Comparison of ENCODE assay signal across 11 cellular contexts in the genomic region with DNA sequence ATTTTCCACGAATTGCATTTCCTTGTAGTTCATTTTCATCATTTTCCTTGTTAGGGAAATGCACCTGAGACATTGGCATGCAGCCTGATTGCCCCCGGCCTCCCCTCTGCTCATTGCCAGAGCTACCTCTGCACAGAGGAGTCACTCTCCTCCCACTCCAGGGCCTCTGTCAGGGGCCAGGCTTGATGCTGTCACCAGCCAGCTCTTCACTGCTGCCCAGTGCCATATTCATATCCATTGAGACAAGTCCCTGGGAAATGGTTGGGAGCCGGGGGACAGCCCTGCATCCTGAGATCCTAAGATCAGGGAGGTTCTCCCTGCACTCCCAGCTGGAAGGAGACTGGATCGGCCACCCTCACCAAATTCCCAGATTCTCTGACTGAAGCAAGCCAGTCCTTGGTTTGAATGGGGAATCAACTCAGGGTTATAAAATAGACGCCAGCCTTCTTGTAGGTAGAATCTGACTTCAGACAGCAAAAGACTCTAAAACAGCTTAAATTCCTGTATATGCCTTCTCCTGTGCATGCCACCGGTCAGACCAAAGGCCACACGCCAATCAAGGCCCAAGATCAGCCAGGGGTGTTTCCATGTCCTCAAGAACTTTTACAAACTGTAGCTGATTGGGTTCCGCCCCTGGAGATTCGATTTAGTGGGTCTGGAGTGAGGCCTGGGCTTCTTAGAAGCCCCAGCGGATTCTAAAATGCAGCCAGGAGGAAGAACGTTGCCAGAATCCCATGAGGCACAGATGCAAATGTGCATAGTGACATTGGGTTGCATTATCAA.
DNase-seq lines count a peak whose midpoint lies in the region; ATAC-seq and TF ChIP-seq lines count a peak whose summit lies in the region.
"Had no signal": no experiment of that assay in that cellular context is flagged by ENCODE, and none has a peak within 500 bp of the region (broad histone marks: within the 10 kb centered on the region; RNA-seq: fewer than 3 reads in every experiment).

No MANE protein-coding gene starts in this region.

- no peaks in the 10 kb centered on the region for H3K9me3 ChIP-seq in CD8-positive, alpha-beta memory T cell (ENCODE audit: low read length)
- no peaks in the 10 kb centered on the region for H3K9me3 ChIP-seq in endodermal cell (ENCODE audit: control insufficient read depth, low read length)
- H3K9me3 ChIP-seq in upper lobe of right lung, result no peaks in the 10 kb centered on the region
- H3K9me3 ChIP-seq: A549, BE2C had no signal

- TF ChIP-seq CTCF in endodermal cell (conservative IDR thresholded peaks at IDR 0.05) (no peak), upper lobe of right lung (IDR thresholded peaks at IDR 0.05) (no peak)

- POLR2A ChIA-PET in CD8-positive, alpha-beta memory T cell (lab: Charles Lee), result no interaction called here

- no peak overlapping the region for H3K27ac Mint-ChIP-seq in CD8-positive, alpha-beta memory T cell
- peak overlapping the region; percentile 58 for H3K27ac Mint-ChIP-seq in activated T-helper 17 cell treated with anti-CD3 and anti-CD28 coated beads, Interleukin-2, amount 50 U/mL, for 72 hours
- no peak overlapping the region for H3K27ac Mint-ChIP-seq in endodermal cell

- peak overlapping the region; percentile 57 for H3K27ac ChIP-seq in CD8-positive, alpha-beta memory T cell (ENCODE audit: low read depth, low read length)
- H3K27ac ChIP-seq in endodermal cell (ENCODE audit: low read depth, low read length), result no peak overlapping the region
- H3K27ac ChIP-seq in upper lobe of right lung, result no peak overlapping the region
- H3K27ac ChIP-seq: A549 had no signal

- intact Hi-C loops in upper lobe of right lung (cut with DNase I), result no loop called here

- 89 to 93% methylated on average over 8 to 11 of the region's 11 CpGs for WGBS in endodermal cell (ENCODE audit: insufficient coverage in 1 of 2, insufficient read length in 1 of 2), 2 experiments

- DNase-seq in CD8-positive, alpha-beta memory T cell, result no peak
- DNase-seq in endodermal cell (peak; percentile 43), upper lobe of right lung (no peak)
- DNase-seq: BE2C, DMS53, GF-D8, H7 had no signal

- H3K4me3 ChIP-seq in CD8-positive, alpha-beta memory T cell (ENCODE audit: low read length), result no peak overlapping the region
- H3K4me3 ChIP-seq in endodermal cell (ENCODE audit: low read length) (no peak overlapping the region), upper lobe of right lung (no peak overlapping the region)
- H3K4me3 ChIP-seq: A549 had no signal

- no peaks in the 10 kb centered on the region for H3K9me3 Mint-ChIP-seq in CD8-positive, alpha-beta memory T cell
- no peaks in the 10 kb centered on the region for H3K9me3 Mint-ChIP-seq in activated T-helper 17 cell treated with anti-CD3 and anti-CD28 coated beads, Interleukin-2, amount 50 U/mL, for 72 hours
- H3K9me3 Mint-ChIP-seq in endodermal cell, result no peaks in the 10 kb centered on the region

- H3K4me3 Mint-ChIP-seq in CD8-positive, alpha-beta memory T cell, result no peak overlapping the region
- no peak overlapping the region for H3K4me3 Mint-ChIP-seq in activated T-helper 17 cell treated with anti-CD3 and anti-CD28 coated beads, Interleukin-2, amount 50 U/mL, for 72 hours
- H3K4me3 Mint-ChIP-seq in endodermal cell, result no peak overlapping the region

- no peaks in the 10 kb centered on the region for H3K27me3 ChIP-seq in CD8-positive, alpha-beta memory T cell (ENCODE audit: insufficient read depth, low read length, poor library complexity, severe bottlenecking)
- no peaks in the 10 kb centered on the region for H3K27me3 ChIP-seq in endodermal cell (ENCODE audit: control insufficient read depth, insufficient read depth, low read length, poor library complexity, severe bottlenecking)
- H3K27me3 ChIP-seq in upper lobe of right lung, result no peaks in the 10 kb centered on the region
- H3K27me3 ChIP-seq: BE2C had no signal

- H3K4me1 Mint-ChIP-seq in CD8-positive, alpha-beta memory T cell, result peaks cover 10 to 16% (median 14%) of the 10 kb centered on the region in 3 donors
- peaks cover 9% of the 10 kb centered on the region for H3K4me1 Mint-ChIP-seq in activated T-helper 17 cell treated with anti-CD3 and anti-CD28 coated beads, Interleukin-2, amount 50 U/mL, for 72 hours
- peaks cover 41% of the 10 kb centered on the region for H3K4me1 Mint-ChIP-seq in endodermal cell

- H3K27me3 Mint-ChIP-seq in CD8-positive, alpha-beta memory T cell, result peaks cover 12 to 18% of the 10 kb centered on the region in 2 donors
- no peaks in the 10 kb centered on the region for H3K27me3 Mint-ChIP-seq in activated T-helper 17 cell treated with anti-CD3 and anti-CD28 coated beads, Interleukin-2, amount 50 U/mL, for 72 hours
- H3K27me3 Mint-ChIP-seq in endodermal cell (ENCODE audit: insufficient read depth), result no peaks in the 10 kb centered on the region

- CTCF ChIA-PET in CD8-positive, alpha-beta memory T cell (lab: Charles Lee), result no interaction called here

- H3K36me3 ChIP-seq in CD8-positive, alpha-beta memory T cell (ENCODE audit: insufficient read depth, low read length), result no peaks in the 10 kb centered on the region
- no peaks in the 10 kb centered on the region for H3K36me3 ChIP-seq in endodermal cell (ENCODE audit: control insufficient read depth, insufficient read depth, low read length)
- H3K36me3 ChIP-seq in upper lobe of right lung, result no peaks in the 10 kb centered on the region
- H3K36me3 ChIP-seq: BE2C had no signal

- H3K4me1 ChIP-seq in CD8-positive, alpha-beta memory T cell (ENCODE audit: insufficient read depth, low read length), result peaks cover 16% of the 10 kb centered on the region
- H3K4me1 ChIP-seq in endodermal cell (ENCODE audit: control insufficient read depth, insufficient read depth, low read length) (peaks cover 24% of the 10 kb centered on the region), upper lobe of right lung (no peaks in the 10 kb centered on the region)
- H3K4me1 ChIP-seq: A549 had no signal

- H3K9ac ChIP-seq in endodermal cell (ENCODE audit: extremely low read depth, low read length, poor library complexity, severe bottlenecking), result no peak overlapping the region

- no peak for ATAC-seq in activated T-helper 17 cell treated with anti-CD3 and anti-CD28 coated beads, Interleukin-2, amount 50 U/mL, for 72 hours (replicated peaks)
- ATAC-seq in HG03175 (IDR thresholded peaks at IDR 0.05; ENCODE audit: unreplicated experiment) (no peak), GM19395 (IDR thresholded peaks at IDR 0.05; ENCODE audit: unreplicated experiment) (no peak), upper lobe of right lung (no peak)
- ATAC-seq: A549 had no signal

- H3K36me3 Mint-ChIP-seq in CD8-positive, alpha-beta memory T cell, result peaks cover 0 to 3% (median 0%) of the 10 kb centered on the region in 3 donors
- H3K36me3 Mint-ChIP-seq in activated T-helper 17 cell treated with anti-CD3 and anti-CD28 coated beads, Interleukin-2, amount 50 U/mL, for 72 hours (ENCODE audit: low read depth), result no peaks in the 10 kb centered on the region
- no peaks in the 10 kb centered on the region for H3K36me3 Mint-ChIP-seq in endodermal cell (ENCODE audit: low read depth)
